In the genomic region with DNA sequence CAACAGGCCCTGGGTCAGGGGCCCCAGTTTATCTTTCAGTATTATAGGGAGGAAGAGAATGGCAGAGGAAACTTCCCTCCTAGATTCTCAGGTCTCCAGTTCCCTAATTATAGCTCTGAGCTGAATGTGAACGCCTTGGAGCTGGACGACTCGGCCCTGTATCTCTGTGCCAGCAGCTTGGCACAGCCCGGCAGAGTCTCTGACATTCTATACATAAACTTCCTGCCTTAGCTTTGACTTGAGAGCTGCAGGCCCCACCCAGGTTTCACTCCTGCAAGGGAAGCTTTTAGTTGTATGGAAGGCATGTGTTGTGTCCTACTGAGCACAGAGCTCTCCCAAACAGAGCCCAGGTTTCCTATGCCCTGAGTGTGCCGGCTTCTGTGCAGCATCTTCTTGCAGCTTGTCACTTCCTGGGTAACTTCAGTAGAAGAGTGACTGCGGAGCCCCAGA, we compare ENCODE assay signal across 11 cellular contexts.
DNase-seq lines count a peak whose midpoint lies in the region; ATAC-seq and TF ChIP-seq lines count a peak whose summit lies in the region.
"Had no signal": no experiment of that assay in that cellular context is flagged by ENCODE, and none has a peak within 500 bp of the region (broad histone marks: within the 10 kb centered on the region; RNA-seq: fewer than 3 reads in every experiment).

No MANE protein-coding gene starts in this region.

- DNase-seq in activated CD4-positive, alpha-beta T cell treated with anti-CD3 and anti-CD28 coated beads, Interleukin-2, amount 10 ng/mL, durations not matched to agents 24 days and 14 days, result peak; percentile 77
- no peak for DNase-seq in activated CD4-positive, alpha-beta T cell treated with anti-CD3 and anti-CD28 coated beads, Interleukin-2, amount 50 U/mL, for 4 hours
- DNase-seq in HFFc6, result no peak
- DNase-seq in activated T-cell treated with anti-CD3 and anti-CD28 coated beads, Interleukin-2, amount 50 U/mL, for 4 hours, result no peak
- DNase-seq in caudate nucleus (lab: John Stamatoyannopoulos, UW), result no peak
- no peak for DNase-seq in NCI-H2107 treated with DMSO at 0.1 percent for 48 hours (lab: John Stamatoyannopoulos, UW; ENCODE audit: unreplicated experiment)
- no peak for DNase-seq in stimulated activated naive CD4-positive, alpha-beta T cell treated with Interleukin-2 at 50 U/mL for 16 hours (lab: John Stamatoyannopoulos, UW)
- DNase-seq: occipital lobe, transverse colon had no signal

- H3K27ac ChIP-seq in parathyroid adenoma, result no peak overlapping the region
- no peak overlapping the region for H3K27ac ChIP-seq in caudate nucleus (ENCODE audit: low read depth, low read length)
- H3K27ac ChIP-seq: esophagus muscularis mucosa, transverse colon had no signal

- TF ChIP-seq CTCF in HFFc6 (IDR thresholded peaks at IDR 0.05) (no peak), parathyroid adenoma (IDR thresholded peaks at IDR 0.05) (no peak)

- H3K4me2 ChIP-seq in parathyroid adenoma (ENCODE audit: low read length), result no peak overlapping the region

- H3K36me3 ChIP-seq in parathyroid adenoma (ENCODE audit: control insufficient read depth, insufficient read depth, low read length), result no peaks in the 10 kb centered on the region
- H3K36me3 ChIP-seq: esophagus muscularis mucosa, transverse colon had no signal

- H3K9ac ChIP-seq in parathyroid adenoma, result no peak overlapping the region

- no peaks in the 10 kb centered on the region for H3K9me3 ChIP-seq in parathyroid adenoma (ENCODE audit: control insufficient read depth, low read length)
- H3K9me3 ChIP-seq: esophagus muscularis mucosa, transverse colon had no signal

- peaks cover 36% of the 10 kb centered on the region for H3K4me1 Mint-ChIP-seq in activated CD4-positive, alpha-beta T cell treated with anti-CD3 and anti-CD28 coated beads, Interleukin-2, amount 10 ng/mL, durations not matched to agents 24 days and 14 days
- peaks cover 68% of the 10 kb centered on the region for H3K4me1 Mint-ChIP-seq in HFFc6 (ENCODE audit: low read depth)
- H3K4me1 Mint-ChIP-seq in activated T-cell treated with anti-CD3 and anti-CD28 coated beads, Interleukin-2, amount 50 U/mL, for 4 hours (ENCODE audit: low read depth), result peaks cover 62% of the 10 kb centered on the region

- H3K9me3 Mint-ChIP-seq in activated CD4-positive, alpha-beta T cell treated with anti-CD3 and anti-CD28 coated beads, Interleukin-2, amount 10 ng/mL, durations not matched to agents 24 days and 14 days, result no peaks in the 10 kb centered on the region
- H3K9me3 Mint-ChIP-seq in HFFc6, result no peaks in the 10 kb centered on the region
- no peaks in the 10 kb centered on the region for H3K9me3 Mint-ChIP-seq in activated T-cell treated with anti-CD3 and anti-CD28 coated beads, Interleukin-2, amount 50 U/mL, for 4 hours

- ATAC-seq in activated T-cell treated with anti-CD3 and anti-CD28 coated beads, Interleukin-2, amount 50 U/mL, for 4 hours, result peak; percentile 56 to 66

- intact Hi-C loops in activated CD4-positive, alpha-beta T cell treated with anti-CD3 and anti-CD28 coated beads, Interleukin-2, amount 10 ng/mL, durations not matched to agents 24 days and 14 days (cut with micrococcal nuclease), result no loop called here

- H3K36me3 Mint-ChIP-seq in activated CD4-positive, alpha-beta T cell treated with anti-CD3 and anti-CD28 coated beads, Interleukin-2, amount 10 ng/mL, durations not matched to agents 24 days and 14 days (ENCODE audit: low read depth), result no peaks in the 10 kb centered on the region
- no peaks in the 10 kb centered on the region for H3K36me3 Mint-ChIP-seq in HFFc6 (ENCODE audit: low read depth)
- no peaks in the 10 kb centered on the region for H3K36me3 Mint-ChIP-seq in activated T-cell treated with anti-CD3 and anti-CD28 coated beads, Interleukin-2, amount 50 U/mL, for 4 hours (ENCODE audit: insufficient read depth)

- peaks cover 11% of the 10 kb centered on the region for H3K4me1 ChIP-seq in parathyroid adenoma
- H3K4me1 ChIP-seq: transverse colon had no signal

- H3K79me2 ChIP-seq in parathyroid adenoma, result no peaks in the 10 kb centered on the region

- H3K27me3 Mint-ChIP-seq in activated CD4-positive, alpha-beta T cell treated with anti-CD3 and anti-CD28 coated beads, Interleukin-2, amount 10 ng/mL, durations not matched to agents 24 days and 14 days, result no peaks in the 10 kb centered on the region
- peaks cover 1% of the 10 kb centered on the region; the same call in 1 of the 2 replicates for H3K27me3 Mint-ChIP-seq in HFFc6 (ENCODE audit: insufficient read depth)
- H3K27me3 Mint-ChIP-seq in activated T-cell treated with anti-CD3 and anti-CD28 coated beads, Interleukin-2, amount 50 U/mL, for 4 hours (ENCODE audit: low read depth), result no peaks in the 10 kb centered on the region

- peak overlapping the region; percentile 64 for H2AFZ ChIP-seq in parathyroid adenoma

- H3K4me3 Mint-ChIP-seq in activated CD4-positive, alpha-beta T cell treated with anti-CD3 and anti-CD28 coated beads, Interleukin-2, amount 10 ng/mL, durations not matched to agents 24 days and 14 days, result peak overlapping the region; percentile 68
- 0 out of 2 replicates have a peak overlapping the region, but pooled peaks have one; percentile 6 for H3K4me3 Mint-ChIP-seq in HFFc6
- peak overlapping the region; percentile 75 for H3K4me3 Mint-ChIP-seq in activated T-cell treated with anti-CD3 and anti-CD28 coated beads, Interleukin-2, amount 50 U/mL, for 4 hours

- no peak overlapping the region for H3K4me3 ChIP-seq in parathyroid adenoma (ENCODE audit: low read depth, low read length)
- H3K4me3 ChIP-seq: esophagus muscularis mucosa, transverse colon had no signal

- peak overlapping the region; percentile 89 for H3K27ac Mint-ChIP-seq in activated CD4-positive, alpha-beta T cell treated with anti-CD3 and anti-CD28 coated beads, Interleukin-2, amount 10 ng/mL, durations not matched to agents 24 days and 14 days
- peak overlapping the region; percentile 97 for H3K27ac Mint-ChIP-seq in HFFc6

- no peaks in the 10 kb centered on the region for H3K27me3 ChIP-seq in parathyroid adenoma (ENCODE audit: control insufficient read depth, insufficient read depth, low read length)
- H3K27me3 ChIP-seq: transverse colon had no signal

Comparison
In these comparisons a context has a peak if more than half of its experiments do, and no peak if none do; other contexts are left out.
1. H3K4me3 Mint-ChIP-seq: peak in every context shown above with its lines; median percentile 75 in activated T-cell treated with anti-CD3 and anti-CD28 coated beads, Interleukin-2, amount 50 U/mL, for 4 hours; 68 in activated CD4-positive, alpha-beta T cell treated with anti-CD3 and anti-CD28 coated beads, Interleukin-2, amount 10 ng/mL, durations not matched to agents 24 days and 14 days; 6 in HFFc6.